Comparison of ENCODE assay signal across 8 cellular contexts in the genomic region with DNA sequence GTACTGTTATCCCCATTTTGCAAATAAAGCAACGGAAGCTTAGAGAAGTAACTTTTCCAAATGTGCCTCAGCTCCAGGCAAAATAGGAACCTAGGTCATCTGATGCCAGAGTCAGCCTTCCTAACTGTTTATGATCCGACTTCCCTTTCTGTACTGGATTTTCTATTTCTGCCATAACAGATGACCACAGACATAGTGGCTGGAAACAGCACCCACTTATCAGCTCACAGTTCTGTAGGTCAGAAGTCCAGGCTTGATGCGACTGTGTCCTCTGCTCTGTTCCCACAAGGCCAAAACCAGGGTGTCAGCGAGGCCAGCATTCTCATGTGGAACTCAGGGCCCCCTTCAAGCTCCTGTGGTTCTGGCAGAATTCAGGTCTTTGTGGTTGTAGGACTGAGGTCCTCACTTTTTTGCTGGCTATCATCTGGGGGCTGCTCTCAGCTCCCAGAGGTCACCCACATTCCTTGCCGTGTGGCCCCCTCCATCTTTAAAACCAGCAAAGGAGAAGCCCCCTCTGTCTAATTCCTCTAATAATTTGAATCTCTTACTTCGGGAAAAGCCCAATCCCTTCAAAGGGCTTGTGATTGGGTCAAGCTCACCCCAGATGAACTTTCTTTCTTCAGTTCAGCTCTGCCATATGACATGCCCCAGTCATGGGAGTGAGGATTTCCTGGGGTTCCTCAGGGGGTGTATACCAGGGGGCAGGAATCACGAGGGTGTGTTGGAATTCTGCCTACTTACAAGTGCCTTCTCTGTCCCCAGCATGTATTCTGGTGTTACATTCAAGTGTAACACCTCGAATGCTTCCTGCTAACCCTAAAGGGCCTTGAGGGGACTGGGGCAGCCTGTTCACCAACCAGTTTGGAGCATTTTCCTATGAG. TPM values are rescaled to one million over a fixed set of nuclear protein-coding genes. Genes with fewer than 3 reads are reported as not detected.
DNase-seq lines count a peak whose midpoint lies in the region; ATAC-seq and TF ChIP-seq lines count a peak whose summit lies in the region.

No MANE protein-coding gene starts in this region.

- H2AFZ ChIP-seq in IMR-90 (replicated peaks; ENCODE audit: low read length, poor library complexity) = no peak overlapping the region

- H3K4me3 Mint-ChIP-seq in activated CD8-positive, alpha-beta T cell treated with anti-CD3 and anti-CD28 coated beads, Interleukin-2, amount 10 ng/mL, durations not matched to agents 7 days and 5 days = peak overlapping the region; percentile 70

- H3K27ac Mint-ChIP-seq in activated CD8-positive, alpha-beta T cell treated with anti-CD3 and anti-CD28 coated beads, Interleukin-2, amount 10 ng/mL, durations not matched to agents 7 days and 5 days = no peak overlapping the region

- CTCF ChIA-PET in IMR-90 (lab: Yijun Ruan, JAX) = interaction anchor here (0.9 to 1.1 kb wide), 4 partner anchors 20 to 50 kb away, joined by 3 to 6 read pairs (median 3); no protein-coding TSS in a partner anchor
- CTCF ChIA-PET in activated CD8-positive, alpha-beta T cell treated with anti-CD3 and anti-CD28 coated beads, Interleukin-2, amount 10 ng/mL, durations not matched to agents 7 days and 5 days (lab: Charles Lee) = interaction anchor here (0.8 to 3.7 kb wide), 9 partner anchors 12 to 87 kb away, joined by 3 to 42 read pairs (median 4); no protein-coding TSS in a partner anchor

- no peak overlapping the region; a peak in 1 of 4 replicates for H4K8ac ChIP-seq in IMR-90 (ENCODE audit: low read depth in 2 of 2, low read length in 2 of 2)

- H2BK5ac ChIP-seq in IMR-90 (ENCODE audit: low read depth, low read length, poor library complexity, severe bottlenecking) = no peak overlapping the region

- no peak overlapping the region; the same call in 1 of the 2 replicates for H3K56ac ChIP-seq in IMR-90 (ENCODE audit: extremely low read depth, insufficient read depth, low read length)

- H3K4ac ChIP-seq in IMR-90 (ENCODE audit: low read depth, low read length) = peak overlapping the region; percentile 45

- H3K4me3 ChIP-seq in IMR-90 (ENCODE audit: insufficient read depth, low read depth, low read length) (no peak overlapping the region), skeletal muscle tissue (ENCODE audit: low read length in 3 of 3) (peak overlapping the region in 1 of 3 donors; percentile 35)

- H3K36me3 Mint-ChIP-seq in activated CD8-positive, alpha-beta T cell treated with anti-CD3 and anti-CD28 coated beads, Interleukin-2, amount 10 ng/mL, durations not matched to agents 7 days and 5 days (ENCODE audit: low read depth) = no peaks in the 10 kb centered on the region

- peaks cover 7% of the 10 kb centered on the region; the same call in 1 of the 2 replicates for H3K9me1 ChIP-seq in IMR-90 (ENCODE audit: insufficient read depth, low read length)

- H2BK20ac ChIP-seq in IMR-90 (ENCODE audit: low read depth, low read length) = peak overlapping the region; percentile 70

- 0 out of 2 replicates have a peak overlapping the region, but pooled peaks have one; percentile 14 for H4K5ac ChIP-seq in IMR-90 (ENCODE audit: low read depth, low read length)

- H3K27me3 Mint-ChIP-seq in activated CD8-positive, alpha-beta T cell treated with anti-CD3 and anti-CD28 coated beads, Interleukin-2, amount 10 ng/mL, durations not matched to agents 7 days and 5 days (ENCODE audit: low read depth) = peaks cover 50% of the 10 kb centered on the region

- 90% methylated on average over 2 of the region's 8 CpGs; no CpG with 5 or more reads in 1 of the 2 experiments for WGBS in IMR-90 (ENCODE audit: extremely low coverage in 2 of 2, insufficient read length in 1 of 2), 2 experiments

- peak overlapping the region; percentile 76 for H2AK5ac ChIP-seq in IMR-90 (ENCODE audit: low read depth, low read length)

- dilution Hi-C loops in IMR-90 (cut with HindIII; ENCODE audit: low sequenced_read_pairs, unreplicated experiment) = no loop called here

- peaks cover 33% of the 10 kb centered on the region for H3K4me1 ChIP-seq in IMR-90 (ENCODE audit: control insufficient read depth, insufficient read depth, low read length)
- peaks cover 4 to 7% (median 5%) of the 10 kb centered on the region in 3 donors for H3K4me1 ChIP-seq in skeletal muscle tissue (ENCODE audit: control insufficient read depth in 3 of 3, insufficient read depth in 3 of 3, low read length in 3 of 3)

- no TSS peak for BruUV-seq in IMR-90 (replicated peaks; lab: Mats Ljungman, UMichigan)

- H2BK15ac ChIP-seq in IMR-90 (ENCODE audit: low read depth, low read length) = 0 out of 3 replicates have a peak overlapping the region, but pooled peaks have one; percentile 21

- no peak for TF ChIP-seq POLR2A in IMR-90 (IDR thresholded peaks at IDR 0.05; ENCODE audit: low read depth, low read length)

- TF ChIP-seq RAD21 in IMR-90 (IDR thresholded peaks at IDR 0.05; ENCODE audit: low read length) = no peak

- H3K4me1 Mint-ChIP-seq in activated CD8-positive, alpha-beta T cell treated with anti-CD3 and anti-CD28 coated beads, Interleukin-2, amount 10 ng/mL, durations not matched to agents 7 days and 5 days (ENCODE audit: low read depth) = peaks cover 15% of the 10 kb centered on the region

- no peak overlapping the region; the same call in 1 of the 2 replicates for H3K4me2 ChIP-seq in IMR-90 (ENCODE audit: low read depth, low read length)

- peak overlapping the region; percentile 54; the same call in 1 of the 2 replicates for H4K91ac ChIP-seq in IMR-90 (ENCODE audit: insufficient read depth, low read depth, low read length)

- H3K23ac ChIP-seq in IMR-90 (ENCODE audit: low read depth, low read length) = no peak overlapping the region; the same call in 1 of the 2 replicates

- no peaks in the 10 kb centered on the region for H3K9me3 Mint-ChIP-seq in activated CD8-positive, alpha-beta T cell treated with anti-CD3 and anti-CD28 coated beads, Interleukin-2, amount 10 ng/mL, durations not matched to agents 7 days and 5 days (ENCODE audit: insufficient read depth)

- no peak for DNase-seq in IMR-90
- no peak for DNase-seq in activated CD8-positive, alpha-beta T cell treated with anti-CD3 and anti-CD28 coated beads, Interleukin-2, amount 10 ng/mL, durations not matched to agents 7 days and 5 days
- no peak for DNase-seq in left ventricle myocardium superior
- no peak for DNase-seq in SW 1271 (lab: John Stamatoyannopoulos, UW)
- DNase-seq in NCI-H187 treated with DMSO at 0.1 percent for 48 hours (lab: John Stamatoyannopoulos, UW) = no peak
- no peak for DNase-seq in NCI-H748 (lab: John Stamatoyannopoulos, UW; ENCODE audit: unreplicated experiment)

- H4K20me1 ChIP-seq in IMR-90 (ENCODE audit: insufficient read depth, low read length) = no peaks in the 10 kb centered on the region

- H3K14ac ChIP-seq in IMR-90 (replicated peaks; ENCODE audit: low read depth, low read length) = no peak overlapping the region

- ATAC-seq in IMR-90 (ENCODE audit: low read depth) (no peak), left ventricle myocardium superior (peak; percentile 8), GM19324 (IDR thresholded peaks at IDR 0.05; ENCODE audit: low FRiP score, unreplicated experiment) (no peak)
- no peak for ATAC-seq in activated CD8-positive, alpha-beta T cell treated with anti-CD3 and anti-CD28 coated beads, Interleukin-2, amount 10 ng/mL, durations not matched to agents 7 days and 5 days

- H3K18ac ChIP-seq in IMR-90 (ENCODE audit: low read depth, low read length) = no peak overlapping the region

- peak overlapping the region; percentile 67 for H2BK120ac ChIP-seq in IMR-90 (ENCODE audit: low read depth, low read length)

- POLR2A ChIA-PET in IMR-90 (lab: Charles Lee; ENCODE audit: unreplicated experiment) = no interaction called here
- POLR2A ChIA-PET in activated CD8-positive, alpha-beta T cell treated with anti-CD3 and anti-CD28 coated beads, Interleukin-2, amount 10 ng/mL, durations not matched to agents 7 days and 5 days (lab: Charles Lee) = no interaction called here

- peak overlapping the region; percentile 23 for H2AK9ac ChIP-seq in IMR-90 (replicated peaks; ENCODE audit: low read depth, low read length, poor library complexity)

- H3K9ac ChIP-seq in IMR-90 (ENCODE audit: low read depth, low read length) (no peak overlapping the region), skeletal muscle tissue (ENCODE audit: low read depth in 1 of 3, low read length in 3 of 3) (no peak overlapping the region)

- H3K36me3 ChIP-seq in IMR-90 (ENCODE audit: control insufficient read depth, insufficient read depth, low read length) (no peaks in the 10 kb centered on the region), skeletal muscle tissue (ENCODE audit: control insufficient read depth in 3 of 3, insufficient read depth in 3 of 3, low read length in 3 of 3) (no peaks in the 10 kb centered on the region)

- no peak overlapping the region for H3K27ac ChIP-seq in IMR-90 (ENCODE audit: insufficient read depth, low read length)
- H3K27ac ChIP-seq in skeletal muscle tissue (ENCODE audit: low read depth, low read length) = peak overlapping the region; percentile 62

- intact Hi-C loops in IMR-90 (cut with micrococcal nuclease) (no loop called here), left ventricle myocardium superior (cut with micrococcal nuclease) (no loop called here)

- in situ Hi-C loops in IMR-90 (cut with MboI; ENCODE audit: low sequenced_read_pairs) = no loop called here

- H3K9me3 ChIP-seq in IMR-90 (ENCODE audit: control insufficient read depth, insufficient read depth, low read length) (no peaks in the 10 kb centered on the region), skeletal muscle tissue (ENCODE audit: control insufficient read depth in 3 of 3, low read length in 3 of 3) (no peaks in the 10 kb centered on the region)

- TF ChIP-seq CTCF in IMR-90 (conservative IDR thresholded peaks at IDR 0.05; ENCODE audit: low read depth, low read length) = no peak

- no peaks in the 10 kb centered on the region for H3K27me3 ChIP-seq in IMR-90 (ENCODE audit: control insufficient read depth, insufficient read depth, low read length)
- peaks cover 24 to 46% (median 25%) of the 10 kb centered on the region in 3 donors for H3K27me3 ChIP-seq in skeletal muscle tissue (ENCODE audit: control insufficient read depth in 3 of 3, insufficient read depth in 3 of 3, low read length in 3 of 3)

- H3K79me1 ChIP-seq in IMR-90 (ENCODE audit: low read depth in 1 of 2, low read length in 2 of 2) = no peaks in the 10 kb centered on the region

RNA-seq across cellular contexts. Expression of gene KCNJ5, which starts 15.3 kb away (rescaled TPM):
- 0.18 TPM in 1 of 2 replicates, not detected in the other for total RNA-seq in IMR-90 (2012; rRNA removed)
- 0.07 TPM in 2 replicates for polyA plus RNA-seq in IMR-90 (2012; rRNA removed)
- polyA plus RNA-seq in IMR-90 (2012; cell fraction: cytosol; rRNA removed) = 0.09 and 0.11 TPM in 2 replicates
- polyA plus RNA-seq in IMR-90 (2012; cell fraction: nucleus; rRNA removed; ENCODE audit: low replicate concordance) = 0.05 and 0.06 TPM in 2 replicates
- not detected for total RNA-seq in activated CD8-positive, alpha-beta T cell treated with anti-CD3 and anti-CD28 coated beads, Interleukin-2, amount 10 ng/mL, durations not matched to agents 7 days and 5 days
- total RNA-seq in left ventricle myocardium superior = 7.2 TPM
- total RNA-seq in skeletal muscle tissue = 0.52 TPM

RNA-seq across cellular contexts. Expression of gene TP53AIP1, which starts 36.2 kb away (rescaled TPM):
- not detected in 2 replicates for total RNA-seq in IMR-90 (2012; rRNA removed)
- not detected in 2 replicates for polyA plus RNA-seq in IMR-90 (2012; rRNA removed)
- polyA plus RNA-seq in IMR-90 (2012; cell fraction: cytosol; rRNA removed) = not detected in 2 replicates
- 0.12 and 0.13 TPM in 2 replicates for polyA plus RNA-seq in IMR-90 (2012; cell fraction: nucleus; rRNA removed; ENCODE audit: low replicate concordance)
- total RNA-seq in activated CD8-positive, alpha-beta T cell treated with anti-CD3 and anti-CD28 coated beads, Interleukin-2, amount 10 ng/mL, durations not matched to agents 7 days and 5 days = not detected
- not detected for total RNA-seq in left ventricle myocardium superior
- total RNA-seq in skeletal muscle tissue = not detected

RNA-seq across cellular contexts. Expression of gene KCNJ1, which starts 39.3 kb away (rescaled TPM):
- total RNA-seq in IMR-90 (2012; rRNA removed) (not detected in 2 replicates), left ventricle myocardium superior (0.07 TPM), skeletal muscle tissue (not detected)
- not detected in 2 replicates for polyA plus RNA-seq in IMR-90 (2012; rRNA removed)
- not detected in 2 replicates for polyA plus RNA-seq in IMR-90 (2012; cell fraction: cytosol; rRNA removed)
- polyA plus RNA-seq in IMR-90 (2012; cell fraction: nucleus; rRNA removed; ENCODE audit: low replicate concordance) = 0.17 TPM in 1 of 2 replicates, not detected in the other
- not detected for total RNA-seq in activated CD8-positive, alpha-beta T cell treated with anti-CD3 and anti-CD28 coated beads, Interleukin-2, amount 10 ng/mL, durations not matched to agents 7 days and 5 days
